Comparison of ENCODE assay signal across 17 cellular contexts in the genomic region with DNA sequence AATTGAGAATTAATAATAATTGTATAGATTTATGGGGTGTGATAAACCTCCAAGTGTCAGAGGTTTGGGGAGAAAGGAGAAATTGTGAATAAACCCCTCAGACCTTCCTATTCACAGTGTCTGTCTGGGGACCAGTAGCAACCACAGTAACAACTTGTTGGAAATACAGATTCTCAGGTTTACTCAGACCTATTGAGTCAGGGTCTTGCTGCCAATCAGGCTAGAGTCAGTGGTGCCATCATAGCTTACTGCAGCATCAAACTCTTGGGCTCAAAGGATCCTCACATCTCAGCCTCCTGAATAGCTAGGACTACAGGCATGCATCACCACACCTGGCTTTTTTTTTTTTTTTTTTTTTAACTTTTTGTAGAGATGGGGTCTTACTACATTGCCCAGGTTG. TPM values are rescaled to one million over a fixed set of nuclear protein-coding genes. Genes with fewer than 3 reads are reported as not detected.
DNase-seq lines count a peak whose midpoint lies in the region; ATAC-seq and TF ChIP-seq lines count a peak whose summit lies in the region.
"Had no signal": no experiment of that assay in that cellular context is flagged by ENCODE, and none has a peak within 500 bp of the region (broad histone marks: within the 10 kb centered on the region; RNA-seq: fewer than 3 reads in every experiment).

No MANE protein-coding gene starts in this region.

- no peak overlapping the region for H3K27ac Mint-ChIP-seq in stimulated activated effector memory CD8-positive, alpha-beta T cell treated with anti-CD3 and anti-CD28 coated beads, Interleukin-12 subunit alpha, Interleukin-12 subunit beta, amount 100 ng/mL, for 72 hours
- H3K27ac Mint-ChIP-seq: CD4-positive, alpha-beta T cell had no signal

- DNase-seq in activated CD4-positive, CD25-positive, alpha-beta regulatory T cell (lab: John Stamatoyannopoulos, UW), result no peak
- no peak for DNase-seq in activated T-cell treated with anti-CD3 and anti-CD28 coated beads, Interleukin-2, amount 50 U/mL, for 4 hours
- DNase-seq in activated T-cell treated with anti-CD3 and anti-CD28 coated beads for 4 hours (no peak), foreskin keratinocyte (no peak)
- no peak for DNase-seq in stimulated activated effector memory CD8-positive, alpha-beta T cell treated with anti-CD3 and anti-CD28 coated beads, Interleukin-12 subunit alpha, Interleukin-12 subunit beta, amount 100 ng/mL, for 72 hours (ENCODE audit: low spot score in 2 of 2)
- DNase-seq in effector CD4-positive, alpha-beta T cell, result no peak
- DNase-seq: AML-193; Caco-2; CD4-positive, alpha-beta T cell; GM23248; HCEC 1CT had no signal

- peaks cover 14% of the 10 kb centered on the region for H3K4me1 Mint-ChIP-seq in activated T-cell treated with anti-CD3 and anti-CD28 coated beads, Interleukin-2, amount 50 U/mL, for 4 hours (ENCODE audit: low read depth)
- H3K4me1 Mint-ChIP-seq in stimulated activated effector memory CD8-positive, alpha-beta T cell treated with anti-CD3 and anti-CD28 coated beads, Interleukin-12 subunit alpha, Interleukin-12 subunit beta, amount 100 ng/mL, for 72 hours, result peaks cover 19% of the 10 kb centered on the region

- no peak overlapping the region for H3K4me3 Mint-ChIP-seq in activated T-cell treated with anti-CD3 and anti-CD28 coated beads, Interleukin-2, amount 50 U/mL, for 4 hours
- H3K4me3 Mint-ChIP-seq in stimulated activated effector memory CD8-positive, alpha-beta T cell treated with anti-CD3 and anti-CD28 coated beads, Interleukin-12 subunit alpha, Interleukin-12 subunit beta, amount 100 ng/mL, for 72 hours, result no peak overlapping the region
- H3K4me3 Mint-ChIP-seq: CD4-positive, alpha-beta T cell had no signal

- POLR2A ChIA-PET in HEK293 (lab: Yijun Ruan, JAX), result interaction anchor here (0.7 to 1.9 kb wide), 3 partner anchors 8 to 120 kb away, joined by 3 to 12 read pairs (median 3); no protein-coding TSS in a partner anchor

- H3K4me3 ChIP-seq in HEK293 (ENCODE audit: low read depth, low read length), result no peak overlapping the region
- H3K4me3 ChIP-seq: A549, GM23248 had no signal

- ATAC-seq in activated CD4-positive, CD25-positive, alpha-beta regulatory T cell treated with anti-CD3 and anti-CD28 coated beads, Interleukin-2, amount 50 U/mL, for 24 hours, result peak; percentile 54 to 60
- peak; percentile 66 to 72 for ATAC-seq in activated T-cell treated with anti-CD3 and anti-CD28 coated beads, Interleukin-2, amount 50 U/mL, for 4 hours
- ATAC-seq in stimulated activated effector memory CD8-positive, alpha-beta T cell treated with anti-CD3 and anti-CD28 coated beads, Interleukin-12 subunit alpha, Interleukin-12 subunit beta, amount 100 ng/mL, for 72 hours, result peak; percentile 73
- no peak for ATAC-seq in foreskin keratinocyte
- ATAC-seq: A549 had no signal

- no peaks in the 10 kb centered on the region for H3K27me3 ChIP-seq in foreskin keratinocyte

- H3K27me3 Mint-ChIP-seq in activated T-cell treated with anti-CD3 and anti-CD28 coated beads, Interleukin-2, amount 50 U/mL, for 4 hours (ENCODE audit: low read depth), result peaks cover 18% of the 10 kb centered on the region

- H3K9me3 ChIP-seq in HEK293 (ENCODE audit: control insufficient read depth, insufficient read depth, low read depth, low read length), result no peaks in the 10 kb centered on the region
- H3K9me3 ChIP-seq: A549, Caco-2 had no signal

- TF ChIP-seq CTCF in HEK293 (tag by site-specific recombination; IDR thresholded peaks at IDR 0.05), result no peak
- TF ChIP-seq CTCF in foreskin keratinocyte (conservative IDR thresholded peaks at IDR 0.05), result no peak

- CTCF ChIA-PET in HEK293 (lab: Yijun Ruan, JAX), result interaction anchor here (1.0 to 1.3 kb wide), 3 partner anchors 10 to 122 kb away, joined by 3 read pairs; no protein-coding TSS in a partner anchor

- H3K36me3 Mint-ChIP-seq in activated T-cell treated with anti-CD3 and anti-CD28 coated beads, Interleukin-2, amount 50 U/mL, for 4 hours (ENCODE audit: insufficient read depth), result no peaks in the 10 kb centered on the region
- H3K36me3 Mint-ChIP-seq in stimulated activated effector memory CD8-positive, alpha-beta T cell treated with anti-CD3 and anti-CD28 coated beads, Interleukin-12 subunit alpha, Interleukin-12 subunit beta, amount 100 ng/mL, for 72 hours, result no peaks in the 10 kb centered on the region

- no peaks in the 10 kb centered on the region for H3K36me3 ChIP-seq in HEK293 (ENCODE audit: control insufficient read depth in 2 of 2, insufficient read depth in 1 of 2, low read length in 2 of 2)

- H3K4me1 ChIP-seq in HEK293 (ENCODE audit: control insufficient read depth, insufficient read depth, low read length) (no peaks in the 10 kb centered on the region), foreskin keratinocyte (no peaks in the 10 kb centered on the region)
- H3K4me1 ChIP-seq: A549, Caco-2 had no signal

- H3K27ac ChIP-seq in HEK293 (ENCODE audit: extremely low read depth, low read depth, low read length), result no peak overlapping the region
- no peak overlapping the region for H3K27ac ChIP-seq in foreskin keratinocyte
- H3K27ac ChIP-seq: 22Rv1, A549, C4-2B, GM23248 had no signal

- no peaks in the 10 kb centered on the region for H3K9me3 Mint-ChIP-seq in activated T-cell treated with anti-CD3 and anti-CD28 coated beads, Interleukin-2, amount 50 U/mL, for 4 hours
- H3K9me3 Mint-ChIP-seq in stimulated activated effector memory CD8-positive, alpha-beta T cell treated with anti-CD3 and anti-CD28 coated beads, Interleukin-12 subunit alpha, Interleukin-12 subunit beta, amount 100 ng/mL, for 72 hours, result no peaks in the 10 kb centered on the region
- H3K9me3 Mint-ChIP-seq: CD4-positive, alpha-beta T cell had no signal

TF ChIP-seq in HEK293, 187 proteins besides CTCF, POLR2A, EP300 and RAD21:
- TF ChIP-seq ZNF280D (tag by site-specific recombination; IDR thresholded peaks at IDR 0.05), result no peak
- no peak for TF ChIP-seq FEZF1 (tag by site-specific recombination; IDR thresholded peaks at IDR 0.05)
- 0 out of 2 replicates have a peak, but pooled peaks have one; percentile 21 for TF ChIP-seq ZNF362 (tag by site-specific recombination; IDR thresholded peaks at IDR 0.05)
TF ChIP-seq in HEK293: peak in this region for 1.

RNA-seq across cellular contexts. Expression of gene SLC3A2, which starts 17.3 kb away (rescaled TPM):
- 100 to 1,000 TPM; 580 to 683 (median 586) TPM for total RNA-seq in activated T-cell treated with anti-CD3 and anti-CD28 coated beads, Interleukin-2, amount 50 U/mL, for 4 hours
- total RNA-seq in foreskin keratinocyte, result 424 and 537 TPM in 2 replicates
- polyA plus RNA-seq in foreskin keratinocyte, result 511 and 680 TPM in 2 replicates

RNA-seq across cellular contexts. Expression of gene CHRM1, which starts 23.1 kb away (rescaled TPM):
- total RNA-seq in activated T-cell treated with anti-CD3 and anti-CD28 coated beads, Interleukin-2, amount 50 U/mL, for 4 hours, result not detected
- total RNA-seq in foreskin keratinocyte, result not detected in 2 replicates
- not detected in 2 replicates for polyA plus RNA-seq in foreskin keratinocyte
- total RNA-seq: Caco-2; CD4-positive, alpha-beta T cell; GM23248 had no signal
- polyA plus RNA-seq: A549, BJ, GM23248 had no signal

RNA-seq across cellular contexts. Expression of gene WDR74, which starts 58.6 kb away (rescaled TPM):
- 100 to 1,000 TPM; 228 to 254 (median 235) TPM for total RNA-seq in activated T-cell treated with anti-CD3 and anti-CD28 coated beads, Interleukin-2, amount 50 U/mL, for 4 hours
- total RNA-seq in foreskin keratinocyte, result 83.7 and 89.3 TPM in 2 replicates
- 88.7 and 94.8 TPM in 2 replicates for polyA plus RNA-seq in foreskin keratinocyte
